Comparison of ENCODE assay signal across 8 cellular contexts in genomic region chr5:140240987-140241706, GRCh38.
A peak's percentile ranks its signal among the peaks of the same experiment; 100 is the strongest.
DNase-seq lines count a peak whose midpoint lies in the region; ATAC-seq, FAIRE-seq and TF ChIP-seq lines count a peak whose summit lies in the region.

No MANE protein-coding gene starts in this region.

- H3K4me3 Mint-ChIP-seq in astrocyte (ENCODE audit: unreplicated experiment) = no peak overlapping the region
- H3K4me3 Mint-ChIP-seq in activated CD4-positive, alpha-beta T cell treated with anti-CD3 and anti-CD28 coated beads, Interleukin-2, amount 10 ng/mL, durations not matched to agents 7 days and 5 days = no peak overlapping the region

- peaks cover 11% of the 10 kb centered on the region for H3K36me3 Mint-ChIP-seq in astrocyte (ENCODE audit: low read depth, unreplicated experiment)
- H3K36me3 Mint-ChIP-seq in activated CD4-positive, alpha-beta T cell treated with anti-CD3 and anti-CD28 coated beads, Interleukin-2, amount 10 ng/mL, durations not matched to agents 7 days and 5 days (ENCODE audit: low read depth) = peaks cover 12% of the 10 kb centered on the region

- H3K36me3 ChIP-seq in BE2C = peaks cover 14% of the 10 kb centered on the region
- H3K36me3 ChIP-seq in astrocyte (ENCODE audit: insufficient read depth, low read length) = no peaks in the 10 kb centered on the region

- no peak overlapping the region for H2AFZ ChIP-seq in astrocyte (ENCODE audit: low read depth, low read length)

- POLR2A ChIA-PET in activated CD4-positive, alpha-beta T cell treated with anti-CD3 and anti-CD28 coated beads, Interleukin-2, amount 10 ng/mL, durations not matched to agents 7 days and 5 days (lab: Charles Lee) = no interaction called here

- peaks cover 15% of the 10 kb centered on the region for H3K4me1 ChIP-seq in BE2C
- H3K4me1 ChIP-seq in astrocyte (ENCODE audit: insufficient read depth, low read length) = peaks cover 30% of the 10 kb centered on the region
- H3K4me1 ChIP-seq in right cardiac atrium (ENCODE audit: control insufficient read depth, insufficient read depth, low read length) = peaks cover 26% of the 10 kb centered on the region

- H3K9me3 Mint-ChIP-seq in astrocyte (ENCODE audit: unreplicated experiment) = peaks cover 1% of the 10 kb centered on the region
- H3K9me3 Mint-ChIP-seq in activated CD4-positive, alpha-beta T cell treated with anti-CD3 and anti-CD28 coated beads, Interleukin-2, amount 10 ng/mL, durations not matched to agents 7 days and 5 days = no peaks in the 10 kb centered on the region

- H3K27ac ChIP-seq in astrocyte (ENCODE audit: low read depth, low read length) (peak overlapping the region; percentile 45), right cardiac atrium (ENCODE audit: low read length) (peak overlapping the region; percentile 91)

- H3K9me3 ChIP-seq in BE2C (no peaks in the 10 kb centered on the region), astrocyte (ENCODE audit: insufficient read depth, low read depth, low read length) (no peaks in the 10 kb centered on the region), right cardiac atrium (ENCODE audit: control insufficient read depth, low read length) (no peaks in the 10 kb centered on the region)

- no peaks in the 10 kb centered on the region for H3K27me3 ChIP-seq in BE2C
- H3K27me3 ChIP-seq in astrocyte (ENCODE audit: insufficient read depth, low read length) = no peaks in the 10 kb centered on the region
- no peaks in the 10 kb centered on the region for H3K27me3 ChIP-seq in right cardiac atrium (ENCODE audit: control insufficient read depth, insufficient read depth)

- H3K4me2 ChIP-seq in astrocyte (ENCODE audit: low read length) = peak overlapping the region; percentile 65

- FAIRE-seq in astrocyte (lab: Jason Lieb, UNC) = peak; percentile 78

- H3K9ac ChIP-seq in astrocyte (ENCODE audit: low read length) = peak overlapping the region; percentile 49

- WGBS in right cardiac atrium = 26% methylated on average over 9 of the region's 9 CpGs

- ATAC-seq in right cardiac atrium = peak; percentile 80 to 85
- no peak for ATAC-seq in GM18867 (IDR thresholded peaks at IDR 0.05; ENCODE audit: unreplicated experiment)

- DNase-seq in BE2C (peak; percentile 96), NCI-H146 (lab: John Stamatoyannopoulos, UW) (peak; percentile 37), astrocyte (ENCODE audit: low read depth) (peak; percentile 87), right cardiac atrium (peak; percentile 93 to 96 (median 95)), retina (peak; percentile 44)
- no peak for DNase-seq in activated CD4-positive, alpha-beta T cell treated with anti-CD3 and anti-CD28 coated beads, Interleukin-2, amount 10 ng/mL, durations not matched to agents 7 days and 5 days
- no peak for DNase-seq in stimulated activated CD4-positive, alpha-beta T cell treated with anti-CD3 and anti-CD28 coated beads, Interleukin-12 subunit alpha, Interleukin-12 subunit beta, amount 100 ng/mL, for 4 hours

- no peaks in the 10 kb centered on the region for H3K27me3 Mint-ChIP-seq in astrocyte (ENCODE audit: low read depth, unreplicated experiment)
- no peaks in the 10 kb centered on the region for H3K27me3 Mint-ChIP-seq in activated CD4-positive, alpha-beta T cell treated with anti-CD3 and anti-CD28 coated beads, Interleukin-2, amount 10 ng/mL, durations not matched to agents 7 days and 5 days

- H3K4me3 ChIP-seq in BE2C (ENCODE audit: low read depth, low read length) (no peak overlapping the region), astrocyte (ENCODE audit: insufficient read depth, low read depth, low read length) (no peak overlapping the region), right cardiac atrium (ENCODE audit: low read length) (no peak overlapping the region)

- H3K27ac Mint-ChIP-seq in astrocyte (ENCODE audit: unreplicated experiment) = peak overlapping the region; percentile 48
- no peak overlapping the region for H3K27ac Mint-ChIP-seq in activated CD4-positive, alpha-beta T cell treated with anti-CD3 and anti-CD28 coated beads, Interleukin-2, amount 10 ng/mL, durations not matched to agents 7 days and 5 days

- intact Hi-C loops in right cardiac atrium (cut with DNase I) = loop anchor here in 3 of 4 donors (5.0 kb wide), 3 partner anchors 64 to 111 kb away; partner anchors contain the start of genes HBEGF (in 2 of the 3) and CYSTM1 (in 1 of the 3)

- TF ChIP-seq CTCF in BE2C (IDR thresholded peaks at IDR 0.05; ENCODE audit: low read depth, low read length) (no peak), astrocyte (IDR thresholded peaks at IDR 0.05; ENCODE audit: insufficient read depth, low read depth, low read length) (no peak)

- H4K20me1 ChIP-seq in astrocyte (ENCODE audit: insufficient read depth, low read length) = peaks cover 31% of the 10 kb centered on the region

- CTCF ChIA-PET in activated CD4-positive, alpha-beta T cell treated with anti-CD3 and anti-CD28 coated beads, Interleukin-2, amount 10 ng/mL, durations not matched to agents 7 days and 5 days (lab: Charles Lee) = interaction anchor here (0.8 to 6.3 kb wide), 8 partner anchors 9 to 118 kb away, joined by 3 to 86 read pairs (median 10); partner anchors contain the start of gene SLC4A9

- peaks cover 3% of the 10 kb centered on the region for H3K79me2 ChIP-seq in astrocyte (ENCODE audit: insufficient read depth, low read length)

- H3K4me1 Mint-ChIP-seq in astrocyte (ENCODE audit: low read depth, unreplicated experiment) = peaks cover 38% of the 10 kb centered on the region
- peaks cover 18% of the 10 kb centered on the region for H3K4me1 Mint-ChIP-seq in activated CD4-positive, alpha-beta T cell treated with anti-CD3 and anti-CD28 coated beads, Interleukin-2, amount 10 ng/mL, durations not matched to agents 7 days and 5 days

Comparison
In these comparisons a context has a peak if more than half of its experiments do, and no peak if none do; other contexts are left out.
1. DNase-seq: peak in BE2C (single experiment), NCI-H146 (single experiment), astrocyte (single experiment), right cardiac atrium (3 of 3) and retina (single experiment); none in activated CD4-positive, alpha-beta T cell treated with anti-CD3 and anti-CD28 coated beads, Interleukin-2, amount 10 ng/mL, durations not matched to agents 7 days and 5 days (single experiment) and stimulated activated CD4-positive, alpha-beta T cell treated with anti-CD3 and anti-CD28 coated beads, Interleukin-12 subunit alpha, Interleukin-12 subunit beta, amount 100 ng/mL, for 4 hours (single experiment).